8 cellular contexts compared by ENCODE assay signal in genomic region chr1:27300341-27301051, GRCh38. TPM values are rescaled to one million over a fixed set of nuclear protein-coding genes. Genes with fewer than 3 reads are reported as not detected.
DNase-seq lines count a peak whose midpoint lies in the region; TF ChIP-seq lines count a peak whose summit lies in the region.

No MANE protein-coding gene starts in this region.

- H3K4me1 Mint-ChIP-seq in progenitor cell of endocrine pancreas (ENCODE audit: low read depth) (peaks cover 3% of the 10 kb centered on the region), type B pancreatic cell (ENCODE audit: unreplicated experiment) (peaks cover 23% of the 10 kb centered on the region)

- peak overlapping the region in 4 of 5 donors; percentile 20 to 89 (median 66) for H3K27ac ChIP-seq in adrenal gland
- peak overlapping the region; percentile 83 for H3K27ac ChIP-seq in cardiac muscle cell

- H3K27me3 ChIP-seq in adrenal gland, result no peaks in the 10 kb centered on the region
- no peaks in the 10 kb centered on the region for H3K27me3 ChIP-seq in cardiac muscle cell

- no peaks in the 10 kb centered on the region for H3K27me3 Mint-ChIP-seq in progenitor cell of endocrine pancreas
- no peaks in the 10 kb centered on the region for H3K27me3 Mint-ChIP-seq in type B pancreatic cell

- H3K36me3 Mint-ChIP-seq in progenitor cell of endocrine pancreas (ENCODE audit: insufficient read depth), result peaks cover 5% of the 10 kb centered on the region
- H3K36me3 Mint-ChIP-seq in type B pancreatic cell, result peaks cover 6% of the 10 kb centered on the region

- intact Hi-C loops in adrenal gland (cut with DNase I), result loop anchor here (2.0 to 10.0 kb wide), 4 partner anchors 54 to 314 kb away; partner anchors contain the start of gene GPR3 (in 1 of the 2)

- DNase-seq in NCI-H2081 (lab: John Stamatoyannopoulos, UW) (peak; percentile 68 to 84), NCI-H2081 treated with DMSO at 0.1 percent for 48 hours (lab: John Stamatoyannopoulos, UW) (no peak), NCI-H1105 treated with DMSO at 0.1 percent for 48 hours (lab: John Stamatoyannopoulos, UW) (peak; percentile 84), T follicular helper cell (ENCODE audit: low read depth) (peak; percentile 68), adrenal gland (peak; percentile 78 to 95 (median 86)), cardiac muscle cell (ENCODE audit: low read depth in 1 of 2, low spot score in 1 of 2) (peak; percentile 87 to 96), progenitor cell of endocrine pancreas (ENCODE audit: low spot score, unreplicated experiment) (peak; percentile 67), type B pancreatic cell (ENCODE audit: extremely low spot score, unreplicated experiment) (peak; percentile 87)

- H3K4me1 ChIP-seq in adrenal gland (replicated peaks in 1 of 2), result peaks cover 0 to 29% of the 10 kb centered on the region in 2 donors
- H3K4me1 ChIP-seq in cardiac muscle cell (ENCODE audit: low read depth), result peaks cover 12% of the 10 kb centered on the region

- H3K4me3 ChIP-seq in adrenal gland (no peak overlapping the region), cardiac muscle cell (no peak overlapping the region)

- peak; percentile 95 to 99 (median 98) for TF ChIP-seq CTCF in adrenal gland (IDR thresholded peaks at IDR 0.05)
- TF ChIP-seq CTCF in cardiac muscle cell (IDR thresholded peaks at IDR 0.05; ENCODE audit: low read depth, low read length), result peak; percentile 92
- peak; percentile 97 for TF ChIP-seq CTCF in progenitor cell of endocrine pancreas (IDR thresholded peaks at IDR 0.05; ENCODE audit: unreplicated experiment)
- TF ChIP-seq CTCF in type B pancreatic cell (conservative IDR thresholded peaks at IDR 0.05), result peak; percentile 99

- no peak for TF ChIP-seq POLR2A in adrenal gland (IDR thresholded peaks at IDR 0.05)

- H3K9me3 Mint-ChIP-seq in progenitor cell of endocrine pancreas (ENCODE audit: low read depth), result no peaks in the 10 kb centered on the region
- no peaks in the 10 kb centered on the region for H3K9me3 Mint-ChIP-seq in type B pancreatic cell

- WGBS in adrenal gland, 4 donors, result 24 to 40% (median 33%) methylated on average over 4 to 5 of the region's 5 CpGs

- no peak overlapping the region for H3K4me3 Mint-ChIP-seq in progenitor cell of endocrine pancreas (ENCODE audit: low read depth)
- no peak overlapping the region for H3K4me3 Mint-ChIP-seq in type B pancreatic cell

- peaks cover 0 to 65% of the 10 kb centered on the region in 2 donors for H3K36me3 ChIP-seq in adrenal gland (replicated peaks in 1 of 2)
- peaks cover 14% of the 10 kb centered on the region for H3K36me3 ChIP-seq in cardiac muscle cell

- H3K27ac Mint-ChIP-seq in progenitor cell of endocrine pancreas (no peak overlapping the region), type B pancreatic cell (peak overlapping the region; percentile 69)

- H3K9me3 ChIP-seq in adrenal gland (replicated peaks in 1 of 3), result no peaks in the 10 kb centered on the region
- H3K9me3 ChIP-seq in cardiac muscle cell (ENCODE audit: low read depth), result no peaks in the 10 kb centered on the region

RNA-seq across cellular contexts. Expression of gene TMEM222, which starts 21.5 kb away (rescaled TPM):
- total RNA-seq in adrenal gland (10 to 100 TPM; 30.7 to 63.5 (median 49.8) TPM), cardiac muscle cell (32.1 and 39.6 TPM in 2 replicates), progenitor cell of endocrine pancreas (37.1 and 38.4 TPM in 2 replicates), type B pancreatic cell (ENCODE audit: low replicate concordance) (38.6 and 40.1 TPM in 2 replicates)
- polyA plus RNA-seq in adrenal gland (10 to 100 TPM; 38.8 to 73.2 (median 66.8) TPM), cardiac muscle cell (55.2 and 60.5 TPM in 2 replicates)

RNA-seq across cellular contexts. Expression of gene SYTL1, which starts 41.3 kb away (rescaled TPM):
- total RNA-seq in adrenal gland (1 to 10 TPM in 3 of 8 donors, under 1 TPM in 4, not detected in 1; 0.43 to 2.0 (median 0.99) TPM), cardiac muscle cell (14.7 and 23.5 TPM in 2 replicates), progenitor cell of endocrine pancreas (9.4 and 15.5 TPM in 2 replicates), type B pancreatic cell (ENCODE audit: low replicate concordance) (37.2 and 105 TPM in 2 replicates)
- polyA plus RNA-seq in adrenal gland (10 to 100 TPM in 1 of 3 donors, 1 to 10 TPM in 1, not detected in 1; 3.0 to 10.9 TPM), cardiac muscle cell (31.8 and 44.1 TPM in 2 replicates)
